In the genomic region with DNA sequence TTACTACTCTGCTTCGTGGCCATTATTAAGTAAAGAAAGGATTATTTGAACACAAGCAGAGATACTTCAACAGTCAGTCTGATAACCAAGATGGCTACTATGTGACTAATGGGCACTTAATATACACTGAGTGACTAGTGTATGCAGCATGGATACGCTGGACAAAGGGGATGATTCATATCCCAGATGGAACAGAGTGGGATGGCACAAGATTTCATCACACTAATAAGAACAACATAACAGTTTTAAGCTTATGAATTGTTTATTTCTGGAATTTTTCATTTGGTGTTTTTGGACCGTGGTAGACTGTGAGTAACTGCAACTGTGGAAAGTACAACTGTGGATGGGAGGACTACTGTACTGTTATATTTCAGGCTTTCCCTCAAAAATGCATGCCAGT, we compare ENCODE assay signal across 14 cellular contexts. TPM values are rescaled to one million over a fixed set of nuclear protein-coding genes. Genes with fewer than 3 reads are reported as not detected.
DNase-seq lines count a peak whose midpoint lies in the region; ATAC-seq and TF ChIP-seq lines count a peak whose summit lies in the region.
"Had no signal": no experiment of that assay in that cellular context is flagged by ENCODE, and none has a peak within 500 bp of the region (broad histone marks: within the 10 kb centered on the region; RNA-seq: fewer than 3 reads in every experiment).

No MANE protein-coding gene starts in this region.

- H3K36me3 Mint-ChIP-seq in chondrocyte (ENCODE audit: low read depth) (peaks cover 14% of the 10 kb centered on the region), immature natural killer cell (peaks cover 11 to 23% (median 13%) of the 10 kb centered on the region in 3 donors)
- peaks cover 13% of the 10 kb centered on the region for H3K36me3 Mint-ChIP-seq in natural killer cell treated with Interleukin-12 subunit alpha and Interleukin-12 subunit beta and Interleukin-15 and Interleukin-18, amount 100 ng/mL, for 72 hours
- peaks cover 10% of the 10 kb centered on the region for H3K36me3 Mint-ChIP-seq in activated CD4-positive, alpha-beta memory T cell treated with anti-CD3 and anti-CD28 coated beads, Interleukin-2, amount 10 ng/mL, durations not matched to agents 7 days and 5 days (ENCODE audit: low read depth)
- H3K36me3 Mint-ChIP-seq in activated naive CD4-positive, alpha-beta T cell treated with anti-CD3 and anti-CD28 coated beads, Interleukin-2, amount 50 U/mL, for 72 hours, result peaks cover 6 to 10% of the 10 kb centered on the region in 2 donors

- H3K4me3 Mint-ChIP-seq in chondrocyte (ENCODE audit: unreplicated experiment) (no peak overlapping the region), immature natural killer cell (no peak overlapping the region)
- no peak overlapping the region for H3K4me3 Mint-ChIP-seq in natural killer cell treated with Interleukin-12 subunit alpha and Interleukin-12 subunit beta and Interleukin-15 and Interleukin-18, amount 100 ng/mL, for 72 hours
- H3K4me3 Mint-ChIP-seq in activated CD4-positive, alpha-beta memory T cell treated with anti-CD3 and anti-CD28 coated beads, Interleukin-2, amount 10 ng/mL, durations not matched to agents 7 days and 5 days, result no peak overlapping the region
- H3K4me3 Mint-ChIP-seq: activated CD4-positive, alpha-beta memory T cell treated with anti-CD3 and anti-CD28 coated beads for 36 hours; activated naive CD8-positive, alpha-beta T cell; CD14-positive monocyte had no signal

- H3K9me3 ChIP-seq in MG63, result no peaks in the 10 kb centered on the region

- peak; percentile 86 for DNase-seq in AG09309 (ENCODE audit: low read depth)
- DNase-seq in MG63, result peak; percentile 71
- DNase-seq in chondrocyte (ENCODE audit: low spot score), result no peak
- peak; percentile 59 to 91 for DNase-seq in lung microvascular endothelial cell (ENCODE audit: low read depth in 2 of 2)
- DNase-seq in natural killer cell treated with Interleukin-12 subunit alpha and Interleukin-12 subunit beta and Interleukin-15 and Interleukin-18, amount 100 ng/mL, for 72 hours (ENCODE audit: low spot score), result no peak
- DNase-seq in activated CD4-positive, alpha-beta memory T cell treated with anti-CD3 and anti-CD28 coated beads, Interleukin-2, amount 10 ng/mL, durations not matched to agents 7 days and 5 days, result no peak
- DNase-seq in activated naive CD4-positive, alpha-beta T cell treated with anti-CD3 and anti-CD28 coated beads, Interleukin-2, amount 50 U/mL, for 72 hours (ENCODE audit: low spot score in 2 of 2), result no peak
- no peak for DNase-seq in immature natural killer cell
- DNase-seq: activated CD4-positive, alpha-beta memory T cell treated with anti-CD3 and anti-CD28 coated beads for 36 hours; kidney; NCI-H510A treated with DMSO at 0.1 percent for 48 hours; stimulated activated CD4-positive, alpha-beta T cell treated with anti-CD3 and anti-CD28 coated beads, Interleukin-4, amount 100 ng/mL, for 1 hour had no signal

- H3K27ac Mint-ChIP-seq in chondrocyte (ENCODE audit: unreplicated experiment) (peak overlapping the region; percentile 95), immature natural killer cell (peak overlapping the region in 3 of 6 donors; percentile 20 to 40 (median 30))
- peak overlapping the region in 1 of 2 donors; percentile 17 for H3K27ac Mint-ChIP-seq in natural killer cell treated with Interleukin-12 subunit alpha and Interleukin-12 subunit beta and Interleukin-15 and Interleukin-18, amount 100 ng/mL, for 72 hours
- no peak overlapping the region for H3K27ac Mint-ChIP-seq in activated CD4-positive, alpha-beta memory T cell treated with anti-CD3 and anti-CD28 coated beads, Interleukin-2, amount 10 ng/mL, durations not matched to agents 7 days and 5 days
- H3K27ac Mint-ChIP-seq in activated naive CD4-positive, alpha-beta T cell treated with anti-CD3 and anti-CD28 coated beads, Interleukin-2, amount 50 U/mL, for 72 hours, result no peak overlapping the region
- H3K27ac Mint-ChIP-seq: activated CD4-positive, alpha-beta memory T cell treated with anti-CD3 and anti-CD28 coated beads for 36 hours; activated naive CD8-positive, alpha-beta T cell had no signal

- H3K9me3 Mint-ChIP-seq in chondrocyte (ENCODE audit: low read depth) (no peaks in the 10 kb centered on the region), immature natural killer cell (no peaks in the 10 kb centered on the region)
- no peaks in the 10 kb centered on the region for H3K9me3 Mint-ChIP-seq in natural killer cell treated with Interleukin-12 subunit alpha and Interleukin-12 subunit beta and Interleukin-15 and Interleukin-18, amount 100 ng/mL, for 72 hours
- H3K9me3 Mint-ChIP-seq in activated CD4-positive, alpha-beta memory T cell treated with anti-CD3 and anti-CD28 coated beads, Interleukin-2, amount 10 ng/mL, durations not matched to agents 7 days and 5 days, result no peaks in the 10 kb centered on the region
- H3K9me3 Mint-ChIP-seq in activated naive CD4-positive, alpha-beta T cell treated with anti-CD3 and anti-CD28 coated beads, Interleukin-2, amount 50 U/mL, for 72 hours, result no peaks in the 10 kb centered on the region
- H3K9me3 Mint-ChIP-seq: activated CD4-positive, alpha-beta memory T cell treated with anti-CD3 and anti-CD28 coated beads for 36 hours; CD14-positive monocyte had no signal

- no peak for ATAC-seq in natural killer cell treated with Interleukin-12 subunit alpha and Interleukin-12 subunit beta and Interleukin-15 and Interleukin-18, amount 100 ng/mL, for 72 hours
- ATAC-seq in activated naive CD4-positive, alpha-beta T cell treated with anti-CD3 and anti-CD28 coated beads, Interleukin-2, amount 50 U/mL, for 72 hours, result no peak

- H3K27me3 Mint-ChIP-seq in chondrocyte (ENCODE audit: low read depth) (no peaks in the 10 kb centered on the region), immature natural killer cell (ENCODE audit: low read depth in 3 of 3) (peaks cover 0 to 2% (median 0%) of the 10 kb centered on the region in 3 donors)
- no peaks in the 10 kb centered on the region for H3K27me3 Mint-ChIP-seq in natural killer cell treated with Interleukin-12 subunit alpha and Interleukin-12 subunit beta and Interleukin-15 and Interleukin-18, amount 100 ng/mL, for 72 hours
- H3K27me3 Mint-ChIP-seq in activated CD4-positive, alpha-beta memory T cell treated with anti-CD3 and anti-CD28 coated beads, Interleukin-2, amount 10 ng/mL, durations not matched to agents 7 days and 5 days, result no peaks in the 10 kb centered on the region
- H3K27me3 Mint-ChIP-seq: activated CD4-positive, alpha-beta memory T cell treated with anti-CD3 and anti-CD28 coated beads for 36 hours; activated naive CD8-positive, alpha-beta T cell had no signal

- TF ChIP-seq CTCF in AG09309 (IDR thresholded peaks at IDR 0.05; ENCODE audit: control insufficient read depth, insufficient read depth, low read depth, low read length, missing control alignments) (no peak), chondrocyte (IDR thresholded peaks at IDR 0.05) (no peak)

- no peaks in the 10 kb centered on the region for H3K27me3 ChIP-seq in MG63

- CTCF ChIA-PET in activated CD4-positive, alpha-beta memory T cell treated with anti-CD3 and anti-CD28 coated beads, Interleukin-2, amount 10 ng/mL, durations not matched to agents 7 days and 5 days (lab: Charles Lee), result no interaction called here

- POLR2A ChIA-PET in activated CD4-positive, alpha-beta memory T cell treated with anti-CD3 and anti-CD28 coated beads, Interleukin-2, amount 10 ng/mL, durations not matched to agents 7 days and 5 days (lab: Charles Lee), result interaction anchor here (3.2 kb wide), 1 partner anchor 9 kb away, joined by 18 read pairs; a partner anchor contains a TSS

- H3K4me1 Mint-ChIP-seq in chondrocyte (ENCODE audit: low read depth) (peaks cover 33% of the 10 kb centered on the region), immature natural killer cell (peaks cover 35 to 39% of the 10 kb centered on the region in 2 donors)
- H3K4me1 Mint-ChIP-seq in natural killer cell treated with Interleukin-12 subunit alpha and Interleukin-12 subunit beta and Interleukin-15 and Interleukin-18, amount 100 ng/mL, for 72 hours (ENCODE audit: low read depth in 2 of 2), result peaks cover 24 to 29% of the 10 kb centered on the region in 2 donors
- H3K4me1 Mint-ChIP-seq in activated CD4-positive, alpha-beta memory T cell treated with anti-CD3 and anti-CD28 coated beads, Interleukin-2, amount 10 ng/mL, durations not matched to agents 7 days and 5 days, result peaks cover 6% of the 10 kb centered on the region
- H3K4me1 Mint-ChIP-seq: CD14-positive monocyte had no signal

- peaks cover 31% of the 10 kb centered on the region for H3K36me3 ChIP-seq in MG63

- no peak overlapping the region for H3K4me3 ChIP-seq in AG09309 (ENCODE audit: control insufficient read depth, low read depth, low read length)
- H3K4me3 ChIP-seq in MG63, result no peak overlapping the region

RNA-seq across cellular contexts. Expression of a gene that starts 9.4 kb away (rescaled TPM):
- 70.5 and 80.4 TPM in 2 replicates for total RNA-seq in MG63 (2014; rRNA removed; shearing (Covaris generic); ENCODE audit: low replicate concordance)
- 31.1 to 34.6 TPM (median 34.5 TPM) in 3 replicates for total RNA-seq in chondrocyte
- total RNA-seq in lung microvascular endothelial cell, result 23.0 and 24.2 TPM in 2 replicates
- 10 to 100 TPM; 35.3 to 37.8 TPM for total RNA-seq in natural killer cell treated with Interleukin-12 subunit alpha and Interleukin-12 subunit beta and Interleukin-15 and Interleukin-18, amount 100 ng/mL, for 72 hours
- 10 to 100 TPM; 20.9 to 21.0 TPM for total RNA-seq in activated CD4-positive, alpha-beta memory T cell treated with anti-CD3 and anti-CD28 coated beads, Interleukin-2, amount 10 ng/mL, durations not matched to agents 7 days and 5 days
- total RNA-seq in activated naive CD4-positive, alpha-beta T cell treated with anti-CD3 and anti-CD28 coated beads, Interleukin-2, amount 50 U/mL, for 72 hours, result 10 to 100 TPM; 15.1 to 31.1 TPM
- polyA plus RNA-seq in immature natural killer cell, result 100 to 1,000 TPM in 1 of 3 donors, 10 to 100 TPM in 2; 72.0 to 133 (median 74.1) TPM

RNA-seq across cellular contexts. Expression of a gene that starts 9.7 kb away (rescaled TPM):
- 115 and 183 TPM in 2 replicates for total RNA-seq in MG63 (2014; rRNA removed; shearing (Covaris generic); ENCODE audit: low replicate concordance)
- total RNA-seq in chondrocyte (32.3 to 39.0 TPM (median 34.3 TPM) in 3 replicates), lung microvascular endothelial cell (99.2 and 110 TPM in 2 replicates)
- total RNA-seq in natural killer cell treated with Interleukin-12 subunit alpha and Interleukin-12 subunit beta and Interleukin-15 and Interleukin-18, amount 100 ng/mL, for 72 hours, result 100 to 1,000 TPM in 1 of 2 donors, 10 to 100 TPM in 1; 81.1 to 107 TPM
- 10 to 100 TPM; 75.7 to 78.0 TPM for total RNA-seq in activated CD4-positive, alpha-beta memory T cell treated with anti-CD3 and anti-CD28 coated beads, Interleukin-2, amount 10 ng/mL, durations not matched to agents 7 days and 5 days
- total RNA-seq in activated naive CD4-positive, alpha-beta T cell treated with anti-CD3 and anti-CD28 coated beads, Interleukin-2, amount 50 U/mL, for 72 hours, result 100 to 1,000 TPM in 1 of 2 donors, 10 to 100 TPM in 1; 94.8 to 103 TPM
- polyA plus RNA-seq in immature natural killer cell, result 100 to 1,000 TPM in 2 of 3 donors, 10 to 100 TPM in 1; 80.7 to 150 (median 101) TPM

Comparison
In these comparisons a context has a peak if more than half of its experiments do, and no peak if none do; other contexts are left out.
1. DNase-seq: peak in AG09309 (single experiment), MG63 (single experiment) and lung microvascular endothelial cell (2 of 2); none in chondrocyte (single experiment), natural killer cell treated with Interleukin-12 subunit alpha and Interleukin-12 subunit beta and Interleukin-15 and Interleukin-18, amount 100 ng/mL, for 72 hours (single experiment), activated CD4-positive, alpha-beta memory T cell treated with anti-CD3 and anti-CD28 coated beads, Interleukin-2, amount 10 ng/mL, durations not matched to agents 7 days and 5 days (single experiment), activated naive CD4-positive, alpha-beta T cell treated with anti-CD3 and anti-CD28 coated beads, Interleukin-2, amount 50 U/mL, for 72 hours (0 of 2) and immature natural killer cell (0 of 3).